ENCODE assay signal across 8 cellular contexts in the genomic region with DNA sequence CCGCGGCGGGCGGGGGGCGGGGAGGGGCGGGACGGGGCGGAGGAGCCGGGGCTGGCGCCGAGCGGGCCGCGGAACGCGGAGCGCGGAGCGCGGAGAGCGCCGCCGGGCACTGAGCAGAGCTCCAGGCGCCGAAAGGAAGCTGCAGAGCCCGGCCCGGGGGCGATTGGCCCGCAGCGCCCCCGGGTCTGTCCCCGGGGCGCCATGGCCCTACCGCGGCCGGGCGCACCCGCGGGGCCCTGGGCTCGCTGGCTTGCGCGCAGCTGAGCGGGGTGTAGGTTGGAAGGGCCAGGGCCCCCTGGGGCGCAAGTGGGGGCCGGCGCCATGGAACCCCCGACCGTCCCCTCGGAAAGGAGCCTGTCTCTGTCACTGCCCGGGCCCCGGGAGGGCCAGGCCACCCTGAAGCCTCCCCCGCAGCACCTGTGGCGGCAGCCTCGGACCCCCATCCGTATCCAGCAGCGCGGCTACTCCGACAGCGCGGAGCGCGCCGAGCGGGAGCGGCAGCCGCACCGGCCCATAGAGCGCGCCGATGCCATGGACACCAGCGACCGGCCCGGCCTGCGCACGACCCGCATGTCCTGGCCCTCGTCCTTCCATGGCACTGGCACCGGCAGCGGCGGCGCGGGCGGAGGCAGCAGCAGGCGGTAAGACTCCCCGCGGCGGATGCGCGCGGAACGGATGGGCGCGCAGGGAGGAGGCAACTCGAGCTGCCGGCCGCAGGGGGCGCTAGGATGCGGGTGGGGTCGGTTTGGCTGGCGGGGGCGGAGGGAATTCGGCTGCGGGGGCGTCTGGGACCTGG. TPM values are rescaled to one million over a fixed set of nuclear protein-coding genes. Genes with fewer than 3 reads are reported as not detected.
A peak's percentile ranks its signal among the peaks of the same experiment; 100 is the strongest.
DNase-seq lines count a peak whose midpoint lies in the region; ATAC-seq, FAIRE-seq and TF ChIP-seq lines count a peak whose summit lies in the region.

A gene (plus strand): TSS at position 95 of the 796 bp plus-strand sequence. CDS start 227 bp downstream, at position 322.

- H3K79me2 ChIP-seq in keratinocyte (ENCODE audit: control insufficient read depth, insufficient read depth, low read length), result no peaks in the 10 kb centered on the region

- peaks cover 50% of the 10 kb centered on the region for H3K27me3 ChIP-seq in ascending aorta
- peaks cover 86% of the 10 kb centered on the region for H3K27me3 ChIP-seq in keratinocyte (ENCODE audit: control insufficient read depth, extremely low read depth, insufficient read depth, low read length)
- H3K27me3 ChIP-seq in stomach smooth muscle (ENCODE audit: control insufficient read depth in 1 of 2, insufficient read depth in 2 of 2, low read length in 2 of 2), result peaks cover 70 to 92% of the 10 kb centered on the region in 2 donors

- H3K27ac ChIP-seq in ascending aorta, result no peak within 1 kb of the TSS
- no peak within 1 kb of the TSS for H3K27ac ChIP-seq in keratinocyte (ENCODE audit: control insufficient read depth, insufficient read depth, low read length)
- H3K27ac ChIP-seq in stomach smooth muscle (ENCODE audit: low read length), result no peak within 1 kb of the TSS

- TF ChIP-seq CTCF in AG04449 (IDR thresholded peaks at IDR 0.05; ENCODE audit: insufficient read depth, low read length, missing control alignments) (peak; percentile 62), GM12874 (IDR thresholded peaks at IDR 0.05; ENCODE audit: insufficient read depth, low read depth, low read length) (peak; percentile 71), ascending aorta (IDR thresholded peaks at IDR 0.05) (peak in 1 of 3 experiments; percentile 29), keratinocyte (optimal IDR thresholded peaks at IDR 0.05 in 1 of 3, IDR thresholded peaks at IDR 0.05 in 1 of 3, conservative IDR thresholded peaks at IDR 0.05 in 1 of 3; ENCODE audit: extremely low read depth in 1 of 3, insufficient read depth in 2 of 3, low read length in 3 of 3) (peak in 2 of 3 experiments; percentile 64 to 74)

- peak within 1 kb of the TSS; percentile 47 for H2AFZ ChIP-seq in keratinocyte (ENCODE audit: control insufficient read depth, low read length)

- no peak for ATAC-seq in GM19455 (IDR thresholded peaks at IDR 0.05; ENCODE audit: unreplicated experiment)

- intact Hi-C loops in ascending aorta (cut with DNase I), result no loop called here

- peak within 1 kb of the TSS; percentile 85 for H3K4me2 ChIP-seq in keratinocyte (ENCODE audit: control insufficient read depth, extremely low read depth, insufficient read depth, low read depth, low read length)

- H3K9me3 ChIP-seq in ascending aorta (no peaks in the 10 kb centered on the region), keratinocyte (ENCODE audit: control insufficient read depth, low read depth, low read length) (no peaks in the 10 kb centered on the region), stomach smooth muscle (ENCODE audit: control insufficient read depth in 2 of 2, low read length in 2 of 2) (no peaks in the 10 kb centered on the region)

- no peak for FAIRE-seq in keratinocyte (lab: Jason Lieb, UNC)
- no peak for FAIRE-seq in RCC 7860 (lab: Jason Lieb, UNC)

- peak within 1 kb of the TSS; percentile 52 for H3K4me3 ChIP-seq in AG04449 (ENCODE audit: low read depth, low read length)
- peak within 1 kb of the TSS; percentile 26 to 28 for H3K4me3 ChIP-seq in ascending aorta
- peak within 1 kb of the TSS; percentile 29 to 56 (median 30) for H3K4me3 ChIP-seq in keratinocyte (ENCODE audit: control insufficient read depth in 2 of 3, extremely low read depth in 1 of 3, insufficient read depth in 2 of 3, low read depth in 1 of 3, low read length in 3 of 3)
- H3K4me3 ChIP-seq in stomach smooth muscle (ENCODE audit: low read length in 2 of 2), result peak within 1 kb of the TSS; percentile 23 to 59

- dilution Hi-C loops in keratinocyte (cut with MboI; ENCODE audit: extremely low pct_ligation_motif_present, low sequenced_read_pairs), result no loop called here

- no peaks in the 10 kb centered on the region for H4K20me1 ChIP-seq in keratinocyte (ENCODE audit: control insufficient read depth, extremely low read depth, insufficient read depth, low read length)

- POLR2A ChIA-PET in AG04449 (lab: Yijun Ruan, JAX), result no interaction called here

- DNase-seq in AG04449 (ENCODE audit: low read depth, low spot score) (no peak), ascending aorta (ENCODE audit: low spot score in 2 of 2) (no peak), keratinocyte (ENCODE audit: low read depth, low spot score) (no peak), RCC 7860 (ENCODE audit: low spot score) (no peak)

- no peaks in the 10 kb centered on the region for H3K9me1 ChIP-seq in keratinocyte (ENCODE audit: control insufficient read depth, extremely low read depth, insufficient read depth, low read length)

- TF ChIP-seq POLR2A in Raji (IDR thresholded peaks at IDR 0.05; ENCODE audit: insufficient read depth, low read depth, low read length), result peak; percentile 45; the same call in 1 of the 2 replicates

- H3K9ac ChIP-seq in keratinocyte (ENCODE audit: control insufficient read depth, extremely low read depth, insufficient read depth, low read length) (peak within 1 kb of the TSS; percentile 15), stomach smooth muscle (ENCODE audit: low read length in 2 of 2) (no peak within 1 kb of the TSS)

- CTCF ChIA-PET in AG04449 (lab: Yijun Ruan, JAX), result interaction anchor here (1.1 to 13.3 kb wide), 7 partner anchors 11 to 149 kb away, joined by 3 to 392 read pairs (median 7); a partner anchor contains a TSS

- H3K36me3 ChIP-seq in ascending aorta, result no peaks in the 10 kb centered on the region
- no peaks in the 10 kb centered on the region for H3K36me3 ChIP-seq in keratinocyte (ENCODE audit: control insufficient read depth in 2 of 2, extremely low read depth in 1 of 2, insufficient read depth in 2 of 2, low read length in 2 of 2)
- H3K36me3 ChIP-seq in stomach smooth muscle (ENCODE audit: control insufficient read depth in 2 of 2, insufficient read depth in 2 of 2, low read length in 2 of 2), result no peaks in the 10 kb centered on the region

- H3K4me1 ChIP-seq in ascending aorta (peaks cover 23% of the 10 kb centered on the region in 2 donors), keratinocyte (ENCODE audit: control insufficient read depth, extremely low read depth, insufficient read depth, low read length) (peaks cover 42% of the 10 kb centered on the region), stomach smooth muscle (ENCODE audit: control insufficient read depth, insufficient read depth, low read length) (peaks cover 39% of the 10 kb centered on the region)

RNA-seq across cellular contexts. Expression of the gene that starts here (rescaled TPM):
- 59.9 TPM for total RNA-seq in ascending aorta
- 0.05 to 0.24 TPM (median 0.09 TPM) in 3 replicates for polyA plus RNA-seq in keratinocyte
- 0.34 TPM for polyA plus RNA-seq in keratinocyte (2011; ENCODE audit: low read depth)
- polyA plus RNA-seq in keratinocyte (2011; cell fraction: cytosol; rRNA removed), result 0.16 and 0.40 TPM in 2 replicates
- polyA plus RNA-seq in keratinocyte (2011; cell fraction: nucleus; rRNA removed), result 0.34 and 0.37 TPM in 2 replicates
- polyA plus RNA-seq in keratinocyte (2012; ENCODE audit: low replicate concordance), result 0.41 and 0.48 TPM in 2 replicates
- polyA minus RNA-seq in keratinocyte, result 0.33 to 2.1 TPM (median 0.35 TPM) in 3 replicates
- 0.77 TPM for polyA minus RNA-seq in keratinocyte (2011; cell fraction: cytosol; rRNA and poly(A)+ RNA removed)
- polyA minus RNA-seq in keratinocyte (2011; cell fraction: nucleus; rRNA and poly(A)+ RNA removed), result 0.42 and 0.62 TPM in 2 replicates
